Comparison of ENCODE assay signal across 8 cellular contexts in the genomic region with DNA sequence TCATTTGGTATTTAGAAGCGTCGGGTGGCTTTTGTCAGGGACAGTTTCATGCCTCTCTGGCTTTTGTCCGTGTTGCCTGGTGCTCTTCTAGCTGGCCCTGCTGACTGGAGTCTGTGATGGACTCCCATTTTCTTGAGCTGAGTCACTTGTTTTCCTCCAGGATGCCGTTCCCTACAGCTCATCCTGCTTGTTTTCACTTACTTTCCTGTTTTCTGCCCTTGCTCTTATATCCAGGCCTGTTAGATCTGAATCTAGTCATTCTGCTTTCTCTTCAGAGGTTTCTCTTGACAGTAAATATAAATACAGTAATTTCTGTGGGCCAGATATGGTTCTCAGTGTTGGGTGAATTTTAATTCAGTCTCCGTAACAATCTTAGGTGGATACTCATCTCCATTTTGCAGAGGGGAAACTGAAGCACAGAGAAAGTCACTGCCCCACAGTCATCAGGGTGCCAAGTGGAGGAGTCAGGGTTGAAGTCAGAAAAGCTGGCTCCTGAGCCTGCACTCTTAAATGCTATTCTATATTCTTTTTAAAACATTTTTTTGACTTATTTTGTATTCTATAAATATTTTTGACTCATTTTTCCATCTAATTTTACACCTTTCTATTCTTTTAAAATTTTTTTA.
DNase-seq lines count a peak whose midpoint lies in the region; ATAC-seq and TF ChIP-seq lines count a peak whose summit lies in the region.

No MANE protein-coding gene starts in this region.

- no peak for TF ChIP-seq RAD21 in HCT116 (IDR thresholded peaks at IDR 0.05; ENCODE audit: low read depth)

- H3K36me3 ChIP-seq in HCT116 (ENCODE audit: control insufficient read depth in 1 of 2, insufficient read depth in 2 of 2, low read length in 2 of 2) (no peaks in the 10 kb centered on the region), brain microvascular endothelial cell (replicated peaks) (no peaks in the 10 kb centered on the region), stomach (no peaks in the 10 kb centered on the region)

- no TSS peak for BruUV-seq in HCT116 (replicated peaks; lab: Mats Ljungman, UMichigan)

- TF ChIP-seq EP300 in stomach (IDR thresholded peaks at IDR 0.05) = no peak

- ATAC-seq in HCT116 = peak; percentile 87
- no peak for ATAC-seq in GM18870 (IDR thresholded peaks at IDR 0.05; ENCODE audit: unreplicated experiment)

- peaks cover 86% of the 10 kb centered on the region for H3K79me2 ChIP-seq in HCT116 (ENCODE audit: insufficient read depth, low read length)

- H3K4me2 ChIP-seq in HCT116 (ENCODE audit: low read length) = peak overlapping the region; percentile 66

- 60 to 76% (median 71%) methylated on average over 5 of the region's 5 CpGs for WGBS in stomach, 5 donors

- intact Hi-C loops in HCT116 (cut with micrococcal nuclease) (no loop called here), stomach (cut with DNase I; ENCODE audit: low total_unique reads) (no loop called here)

- H3K9me3 ChIP-seq in HCT116 (ENCODE audit: control insufficient read depth in 1 of 2, insufficient read depth in 1 of 2, low read depth in 1 of 2, low read length in 2 of 2) (no peaks in the 10 kb centered on the region), stomach (no peaks in the 10 kb centered on the region)

- TF ChIP-seq POLR2A in HCT116 (IDR thresholded peaks at IDR 0.05; ENCODE audit: borderline replicate concordance, extremely low read depth, insufficient read depth, insufficient read length) = no peak
- TF ChIP-seq POLR2A in stomach (IDR thresholded peaks at IDR 0.05) = no peak

- POLR2A ChIA-PET in HCT116 (lab: Charles Lee) = interaction anchor here (0.6 kb wide), 1 partner anchor 101 kb away, joined by 4 read pairs; no protein-coding TSS in a partner anchor

- H4K20me1 ChIP-seq in HCT116 (ENCODE audit: insufficient read depth) = no peaks in the 10 kb centered on the region; the same call in 1 of the 2 replicates

- DNase-seq in HCT116 (ENCODE audit: low read depth, low spot score) = peak; percentile 35
- DNase-seq in brain microvascular endothelial cell = peak; percentile 90
- DNase-seq in iPS-NIHi7 (ENCODE audit: extremely low spot score) = peak; percentile 58
- no peak for DNase-seq in stomach
- no peak for DNase-seq in NCI-H82 treated with DMSO at 0.1 percent for 48 hours (lab: John Stamatoyannopoulos, UW; ENCODE audit: unreplicated experiment)
- DNase-seq in effector CD4-positive, alpha-beta T cell = no peak
- DNase-seq in NCI-H1694 treated with DMSO at 0.1 percent for 48 hours (lab: John Stamatoyannopoulos, UW) = no peak

- H3K27ac ChIP-seq in HCT116 (ENCODE audit: low read depth, low read length) (peak overlapping the region; percentile 58; the same call in 1 of the 2 replicates), brain microvascular endothelial cell (peak overlapping the region; percentile 92), stomach (peak overlapping the region; percentile 28 to 83 (median 77))

- CTCF ChIA-PET in HCT116 (lab: Charles Lee) = interaction anchor here (1.1 kb wide), 1 partner anchor 141 kb away, joined by 3 read pairs; no protein-coding TSS in a partner anchor

- peaks cover 17 to 27% of the 10 kb centered on the region in 2 experiments for H3K4me1 ChIP-seq in HCT116 (ENCODE audit: control insufficient read depth in 1 of 2, insufficient read depth in 2 of 2, low read length in 2 of 2)
- H3K4me1 ChIP-seq in stomach = peaks cover 42 to 93% (median 70%) of the 10 kb centered on the region in 4 donors

- H3K9me2 ChIP-seq in HCT116 (ENCODE audit: insufficient read depth) = no peaks in the 10 kb centered on the region

- in situ Hi-C loops in brain microvascular endothelial cell (cut with HindIII; ENCODE audit: low pct_ligation_motif_present, low sequenced_read_pairs) = no loop called here

- no peak for TF ChIP-seq CTCF in HCT116 (IDR thresholded peaks at IDR 0.05 in 2 of 3, conservative IDR thresholded peaks at IDR 0.05 in 1 of 3; ENCODE audit: borderline replicate concordance in 1 of 3, insufficient read depth in 1 of 3, low read depth in 2 of 3, low read length in 2 of 3)
- TF ChIP-seq CTCF in brain microvascular endothelial cell (IDR thresholded peaks at IDR 0.05; ENCODE audit: low read depth, low read length, missing control alignments) = no peak
- no peak for TF ChIP-seq CTCF in stomach (IDR thresholded peaks at IDR 0.05)

- H3K4me3 ChIP-seq in HCT116 (replicated peaks in 1 of 2; ENCODE audit: low read depth in 1 of 2, low read length in 2 of 2) (peak overlapping the region in 1 of 2 experiments; percentile 5; a peak in 2 of 4 replicates), brain microvascular endothelial cell (ENCODE audit: low read depth, low read length) (no peak overlapping the region), stomach (no peak overlapping the region)

- no peaks in the 10 kb centered on the region for H3K27me3 ChIP-seq in HCT116 (ENCODE audit: insufficient read depth, low read length)
- H3K27me3 ChIP-seq in brain microvascular endothelial cell (replicated peaks) = no peaks in the 10 kb centered on the region
- no peaks in the 10 kb centered on the region for H3K27me3 ChIP-seq in stomach

- H2AFZ ChIP-seq in HCT116 (ENCODE audit: low read depth, low read length, poor library complexity, severe bottlenecking) = no peak overlapping the region

- RAD21 ChIA-PET in HCT116 (lab: Charles Lee; ENCODE audit: low non-redundant PET in 1 of 2, low total read pairs in 2 of 2, uncharacterized antibody in 2 of 2, unreplicated experiment in 2 of 2) = no interaction called here

- peak overlapping the region; percentile 25 for H3K9ac ChIP-seq in HCT116 (ENCODE audit: low read length)

TF ChIP-seq in HCT116, 20 proteins besides CTCF, POLR2A, EP300 and RAD21:
- TF ChIP-seq YY1 (IDR thresholded peaks at IDR 0.05; ENCODE audit: extremely low read depth, insufficient replicate concordance, low read depth, low read length) = no peak
- peak; percentile 46; the same call in 1 of the 2 replicates for TF ChIP-seq FOSL1 (IDR thresholded peaks at IDR 0.05; ENCODE audit: low read depth)
- TF ChIP-seq SIN3A (IDR thresholded peaks at IDR 0.05; ENCODE audit: low read depth) = no peak
- TF ChIP-seq CEBPB (IDR thresholded peaks at IDR 0.05; ENCODE audit: low read depth) = no peak
- TF ChIP-seq ZFX (IDR thresholded peaks at IDR 0.05) = no peak
- TF ChIP-seq JUND (IDR thresholded peaks at IDR 0.05) = peak; percentile 50
- TF ChIP-seq SRF (IDR thresholded peaks at IDR 0.05; ENCODE audit: low read depth) = no peak
- TF ChIP-seq, protein P1, sequence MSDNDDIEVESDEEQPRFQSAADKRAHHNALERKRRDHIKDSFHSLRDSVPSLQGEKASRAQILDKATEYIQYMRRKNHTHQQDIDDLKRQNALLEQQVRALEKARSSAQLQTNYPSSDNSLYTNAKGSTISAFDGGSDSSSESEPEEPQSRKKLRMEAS (IDR thresholded peaks at IDR 0.05) = no peak
- no peak for TF ChIP-seq ZNF274 (IDR thresholded peaks at IDR 0.05; ENCODE audit: low read depth, low read length)
- TF ChIP-seq, protein P2, sequence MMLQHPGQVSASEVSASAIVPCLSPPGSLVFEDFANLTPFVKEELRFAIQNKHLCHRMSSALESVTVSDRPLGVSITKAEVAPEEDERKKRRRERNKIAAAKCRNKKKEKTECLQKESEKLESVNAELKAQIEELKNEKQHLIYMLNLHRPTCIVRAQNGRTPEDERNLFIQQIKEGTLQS (IDR thresholded peaks at IDR 0.05) = no peak

Comparison
In these comparisons a context has a peak if more than half of its experiments do, and no peak if none do; other contexts are left out.
1. DNase-seq: peak in HCT116 (single experiment), brain microvascular endothelial cell (single experiment) and iPS-NIHi7 (single experiment); none in stomach (single experiment), NCI-H82 treated with DMSO at 0.1 percent for 48 hours (single experiment), effector CD4-positive, alpha-beta T cell (single experiment) and NCI-H1694 treated with DMSO at 0.1 percent for 48 hours (single experiment).
2. Peak in every context shown above with its lines, with median percentiles within 50 percentile points of each other: H3K27ac ChIP-seq.